8 cellular contexts compared by ENCODE assay signal in genomic region chr9:127783644-127784043, GRCh38. TPM values are rescaled to one million over a fixed set of nuclear protein-coding genes. Genes with fewer than 3 reads are reported as not detected.
DNase-seq lines count a peak whose midpoint lies in the region; ATAC-seq and TF ChIP-seq lines count a peak whose summit lies in the region.

No MANE protein-coding gene starts in this region.

- H3F3A ChIP-seq in GM23338 (replicated peaks; ENCODE audit: low read depth), result peaks cover 30% of the 10 kb centered on the region
- H3F3A ChIP-seq in OCI-LY1 (ENCODE audit: insufficient read depth, low read length), result 0 out of 2 replicates have a peak, but pooled peaks cover 4% of the 10 kb centered on the region

- H3K4me3 ChIP-seq in GM23338 (no peak overlapping the region), OCI-LY1 (ENCODE audit: low read depth, low read length, poor library complexity, severe bottlenecking) (peak overlapping the region; percentile 2), gastrocnemius medialis (no peak overlapping the region)

- H3K36me3 ChIP-seq in GM23338 (ENCODE audit: insufficient read depth), result peaks cover 18% of the 10 kb centered on the region
- peaks cover 27% of the 10 kb centered on the region for H3K36me3 ChIP-seq in OCI-LY1 (ENCODE audit: insufficient read depth, low read length)
- peaks cover 0 to 17% of the 10 kb centered on the region in 2 donors for H3K36me3 ChIP-seq in gastrocnemius medialis

- H2AFZ ChIP-seq in GM23338 (0 out of 2 replicates have a peak overlapping the region, but pooled peaks have one; percentile 14), OCI-LY1 (ENCODE audit: low read length) (no peak overlapping the region)

- H4K20me1 ChIP-seq in GM23338 (replicated peaks; ENCODE audit: insufficient read depth) (peaks cover 11% of the 10 kb centered on the region), OCI-LY1 (ENCODE audit: insufficient read depth, low read length) (no peaks in the 10 kb centered on the region)

- TF ChIP-seq CTCF in GM23338 (conservative IDR thresholded peaks at IDR 0.05; ENCODE audit: low read depth in 2 of 2) (no peak), OCI-LY1 (IDR thresholded peaks at IDR 0.05; ENCODE audit: low read length) (no peak), gastrocnemius medialis (IDR thresholded peaks at IDR 0.05 in 4 of 5, conservative IDR thresholded peaks at IDR 0.05 in 1 of 5) (no peak), endothelial cell (IDR thresholded peaks at IDR 0.05; ENCODE audit: unreplicated experiment) (no peak)

- H3K9me3 ChIP-seq in OCI-LY1 (ENCODE audit: low read length), result no peaks in the 10 kb centered on the region
- H3K9me3 ChIP-seq in gastrocnemius medialis, result no peaks in the 10 kb centered on the region

- H3K79me2 ChIP-seq in GM23338 (replicated peaks; ENCODE audit: insufficient read depth) (peaks cover 24% of the 10 kb centered on the region), OCI-LY1 (ENCODE audit: insufficient read depth, low read length) (peaks cover 10% of the 10 kb centered on the region; the same call in 1 of the 2 replicates)

- H3K4me2 ChIP-seq in GM23338, result no peak overlapping the region
- H3K4me2 ChIP-seq in OCI-LY1 (ENCODE audit: low read length), result peak overlapping the region; percentile 72; the same call in 1 of the 2 replicates

- H3K4me3 Mint-ChIP-seq in GM23338 (no peak overlapping the region), endothelial cell (ENCODE audit: unreplicated experiment) (no peak overlapping the region)
- H3K4me3 Mint-ChIP-seq in dendritic cell treated with granulocyte-macrophage colony-stimulating factor and Interleukin-4, amounts not matched to agents 40 ng/mL and 50 ng/mL, for 4 days, result no peak overlapping the region

- no peaks in the 10 kb centered on the region for H3K27me3 ChIP-seq in GM23338 (ENCODE audit: insufficient read depth)
- no peaks in the 10 kb centered on the region for H3K27me3 ChIP-seq in OCI-LY1 (ENCODE audit: insufficient read depth, low read length)
- H3K27me3 ChIP-seq in gastrocnemius medialis, result no peaks in the 10 kb centered on the region

- no peak for ATAC-seq in GM23338
- no peak for ATAC-seq in gastrocnemius medialis

- peaks cover 23% of the 10 kb centered on the region for H3K4me1 Mint-ChIP-seq in GM23338
- H3K4me1 Mint-ChIP-seq in dendritic cell treated with granulocyte-macrophage colony-stimulating factor and Interleukin-4, amounts not matched to agents 40 ng/mL and 50 ng/mL, for 4 days (ENCODE audit: low read depth), result peaks cover 77% of the 10 kb centered on the region
- H3K4me1 Mint-ChIP-seq in endothelial cell (ENCODE audit: unreplicated experiment), result peaks cover 20% of the 10 kb centered on the region

- TF ChIP-seq POLR2A in gastrocnemius medialis (IDR thresholded peaks at IDR 0.05), result no peak

- no peaks in the 10 kb centered on the region for H3K9me3 Mint-ChIP-seq in GM23338
- H3K9me3 Mint-ChIP-seq in dendritic cell treated with granulocyte-macrophage colony-stimulating factor and Interleukin-4, amounts not matched to agents 40 ng/mL and 50 ng/mL, for 4 days, result no peaks in the 10 kb centered on the region
- H3K9me3 Mint-ChIP-seq in endothelial cell (ENCODE audit: unreplicated experiment), result no peaks in the 10 kb centered on the region

- intact Hi-C loops in dendritic cell treated with granulocyte-macrophage colony-stimulating factor and Interleukin-4, amounts not matched to agents 40 ng/mL and 50 ng/mL, for 4 days (cut with micrococcal nuclease), result loop anchor here (1.0 kb wide), 1 partner anchor 19 kb away; no protein-coding TSS in a partner anchor
- intact Hi-C loops in gastrocnemius medialis (cut with DNase I; ENCODE audit: low total_unique reads), result no loop called here

- H3K4me1 ChIP-seq in GM23338 (ENCODE audit: insufficient read depth), result peaks cover 16% of the 10 kb centered on the region
- H3K4me1 ChIP-seq in OCI-LY1 (ENCODE audit: insufficient read depth, low read length, severe bottlenecking), result peaks cover 60% of the 10 kb centered on the region
- H3K4me1 ChIP-seq in gastrocnemius medialis, result peaks cover 12% of the 10 kb centered on the region in 2 donors

- peaks cover 13% of the 10 kb centered on the region for H3K27me3 Mint-ChIP-seq in GM23338 (ENCODE audit: insufficient read depth, low read depth, poor library complexity)
- no peaks in the 10 kb centered on the region for H3K27me3 Mint-ChIP-seq in dendritic cell treated with granulocyte-macrophage colony-stimulating factor and Interleukin-4, amounts not matched to agents 40 ng/mL and 50 ng/mL, for 4 days
- peaks cover 9% of the 10 kb centered on the region for H3K27me3 Mint-ChIP-seq in endothelial cell (ENCODE audit: unreplicated experiment)

- in situ Hi-C loops in gastrocnemius medialis (cut with MboI; ENCODE audit: low sequenced_read_pairs in 4 of 4), result loop anchor here (5.0 to 10.0 kb wide), 2 partner anchors 46 to 49 kb away; partner anchors contain the start of gene TOR2A (in 4 of the 4)

- H3K27ac Mint-ChIP-seq in GM23338 (no peak overlapping the region), endothelial cell (ENCODE audit: unreplicated experiment) (no peak overlapping the region)
- peak overlapping the region; percentile 85 for H3K27ac Mint-ChIP-seq in dendritic cell treated with granulocyte-macrophage colony-stimulating factor and Interleukin-4, amounts not matched to agents 40 ng/mL and 50 ng/mL, for 4 days

- peak overlapping the region; percentile 25; the same call in 1 of the 2 replicates for H3K9ac ChIP-seq in OCI-LY1 (ENCODE audit: low read length)

- H3K36me3 Mint-ChIP-seq in GM23338 (ENCODE audit: low read depth) (peaks cover 23% of the 10 kb centered on the region), endothelial cell (ENCODE audit: low read depth, unreplicated experiment) (peaks cover 18% of the 10 kb centered on the region)
- peaks cover 28% of the 10 kb centered on the region for H3K36me3 Mint-ChIP-seq in dendritic cell treated with granulocyte-macrophage colony-stimulating factor and Interleukin-4, amounts not matched to agents 40 ng/mL and 50 ng/mL, for 4 days (ENCODE audit: low read depth)

- H3K9me2 ChIP-seq in GM23338 (ENCODE audit: insufficient read depth), result no peaks in the 10 kb centered on the region
- H3K9me2 ChIP-seq in OCI-LY1 (ENCODE audit: low read depth, low read length), result no peaks in the 10 kb centered on the region

- no peak overlapping the region for H3K27ac ChIP-seq in GM23338 (ENCODE audit: low read depth)
- peak overlapping the region; percentile 85 for H3K27ac ChIP-seq in OCI-LY1 (ENCODE audit: low read depth, low read length, poor library complexity, severe bottlenecking)
- H3K27ac ChIP-seq in gastrocnemius medialis, result peak overlapping the region; percentile 11 to 98 (median 56)

- DNase-seq in GM23338 (ENCODE audit: low spot score), result no peak
- DNase-seq in gastrocnemius medialis, result no peak
- DNase-seq in DMS79 treated with DMSO at 0.1 percent for 48 hours (lab: John Stamatoyannopoulos, UW), result no peak
- DNase-seq in endothelial cell (ENCODE audit: low spot score), result no peak
- DNase-seq in amygdala (lab: John Stamatoyannopoulos, UW), result no peak
- no peak for DNase-seq in activated CD4-positive, CD25-positive, alpha-beta regulatory T cell treated with anti-CD3 and anti-CD28 coated beads, Interleukin-2, amount 50 U/mL, for 72 hours

TF ChIP-seq in GM23338, 12 proteins besides CTCF, POLR2A, EP300 and RAD21 (continues in another document):
- TF ChIP-seq EZH2 (IDR thresholded peaks at IDR 0.05; ENCODE audit: low read depth, unreplicated experiment) (no peak), STAT1 (IDR thresholded peaks at IDR 0.05; ENCODE audit: unreplicated experiment) (no peak), EZH2phosphoT487 (IDR thresholded peaks at IDR 0.05; ENCODE audit: unreplicated experiment) (no peak)

RNA-seq across cellular contexts. Expression of gene CDK9, which starts 2.2 kb away (rescaled TPM):
- 63.9 and 84.3 TPM in 2 replicates for total RNA-seq in GM23338 (2014; rRNA removed; shearing (Covaris generic))
- polyA plus RNA-seq in GM23338 (2016; fragmentation: Nextera tagmentation; extraction: Ambion mirVana), result 49.7 and 58.5 TPM in 2 replicates
- total RNA-seq in gastrocnemius medialis (10 to 100 TPM; 50.3 to 71.2 (median 51.2) TPM), endothelial cell (ENCODE audit: unreplicated experiment) (188 TPM)

RNA-seq across cellular contexts. Expression of gene SH2D3C, which starts 5.2 kb away (rescaled TPM):
- 4.5 and 7.3 TPM in 2 replicates for total RNA-seq in GM23338 (2014; rRNA removed; shearing (Covaris generic))
- polyA plus RNA-seq in GM23338 (2016; fragmentation: Nextera tagmentation; extraction: Ambion mirVana), result 4.2 and 4.4 TPM in 2 replicates
- total RNA-seq in gastrocnemius medialis (1 to 10 TPM; 4.7 to 8.1 (median 5.2) TPM), endothelial cell (ENCODE audit: unreplicated experiment) (137 TPM)

RNA-seq across cellular contexts. Expression of gene FPGS, which starts 19.0 kb away (rescaled TPM):
- total RNA-seq in GM23338 (2014; rRNA removed; shearing (Covaris generic)), result 87.2 and 92.4 TPM in 2 replicates
- polyA plus RNA-seq in GM23338 (2016; fragmentation: Nextera tagmentation; extraction: Ambion mirVana), result 40.7 and 43.5 TPM in 2 replicates
- total RNA-seq in gastrocnemius medialis, result 10 to 100 TPM; 36.4 to 87.6 (median 47.7) TPM
- total RNA-seq in endothelial cell (ENCODE audit: unreplicated experiment), result 51.3 TPM

RNA-seq across cellular contexts. Expression of gene TOR2A, which starts 48.5 kb away (rescaled TPM):
- total RNA-seq in GM23338 (2014; rRNA removed; shearing (Covaris generic)), result 21.1 and 23.5 TPM in 2 replicates
- 14.4 TPM in 2 replicates for polyA plus RNA-seq in GM23338 (2016; fragmentation: Nextera tagmentation; extraction: Ambion mirVana)
- 10 to 100 TPM in 2 of 4 donors, 1 to 10 TPM in 2; 3.2 to 10.6 (median 9.6) TPM for total RNA-seq in gastrocnemius medialis
- total RNA-seq in endothelial cell (ENCODE audit: unreplicated experiment), result 29.1 TPM

Comparison
In these comparisons a context has a peak if more than half of its experiments do, and no peak if none do; other contexts are left out.
1. RNA of gene SH2D3C, which starts 5.2 kb away (total RNA-seq): 137 TPM in endothelial cell (single experiment); 4.7 to 8.1 TPM in gastrocnemius medialis and 4.5 to 7.3 TPM in GM23338; every median in the first group is over 10 times any median in the second.